19 cellular contexts compared by ENCODE assay signal in the genomic region with DNA sequence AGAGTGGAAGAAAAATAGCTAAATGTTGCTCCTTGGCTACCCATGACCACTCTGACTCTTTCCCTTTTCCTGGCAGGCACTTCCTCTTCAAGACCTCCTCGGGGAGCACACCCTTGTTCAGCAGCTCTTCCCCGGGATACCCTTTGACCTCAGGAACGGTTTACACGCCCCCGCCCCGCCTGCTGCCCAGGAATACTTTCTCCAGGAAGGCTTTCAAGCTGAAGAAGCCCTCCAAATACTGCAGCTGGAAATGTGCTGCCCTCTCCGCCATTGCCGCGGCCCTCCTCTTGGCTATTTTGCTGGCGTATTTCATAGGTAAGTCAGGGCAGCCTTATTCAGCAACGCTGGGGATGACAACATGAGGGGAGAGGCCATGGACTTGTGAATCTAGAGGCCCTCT.
"Had no signal": no experiment of that assay in that cellular context is flagged by ENCODE, and none has a peak within 500 bp of the region (broad histone marks: within the 10 kb centered on the region; RNA-seq: fewer than 3 reads in every experiment).

No MANE protein-coding gene starts in this region.

- H3K27me3 Mint-ChIP-seq: effector memory CD8-positive, alpha-beta T cell had no signal

- H3K4me3 Mint-ChIP-seq: dendritic cell treated with granulocyte-macrophage colony-stimulating factor and Interleukin-4, amounts not matched to agents 40 ng/mL and 50 ng/mL, for 4 days; effector memory CD8-positive, alpha-beta T cell; endodermal cell had no signal

- DNase-seq: colonic mucosa; cortex of kidney; dermis blood vessel endothelial cell; dorsolateral prefrontal cortex; effector CD4-positive, alpha-beta T cell; effector CD8-positive, alpha-beta T cell; effector memory CD4-positive, alpha-beta T cell; effector memory CD8-positive, alpha-beta T cell; endodermal cell; erythroblast; esophagus squamous epithelium; foreskin fibroblast; foreskin melanocyte; gastrocnemius medialis; glutamatergic neuron; head of caudate nucleus; heart left ventricle; heart right ventricle had no signal

- H3K9me3 Mint-ChIP-seq: dendritic cell treated with granulocyte-macrophage colony-stimulating factor and Interleukin-4, amounts not matched to agents 40 ng/mL and 50 ng/mL, for 4 days; endodermal cell had no signal

- H3K27ac Mint-ChIP-seq: dendritic cell treated with granulocyte-macrophage colony-stimulating factor and Interleukin-4, amounts not matched to agents 40 ng/mL and 50 ng/mL, for 4 days; effector memory CD8-positive, alpha-beta T cell; endodermal cell had no signal
